ENCODE assay signal across 8 cellular contexts in the genomic region with DNA sequence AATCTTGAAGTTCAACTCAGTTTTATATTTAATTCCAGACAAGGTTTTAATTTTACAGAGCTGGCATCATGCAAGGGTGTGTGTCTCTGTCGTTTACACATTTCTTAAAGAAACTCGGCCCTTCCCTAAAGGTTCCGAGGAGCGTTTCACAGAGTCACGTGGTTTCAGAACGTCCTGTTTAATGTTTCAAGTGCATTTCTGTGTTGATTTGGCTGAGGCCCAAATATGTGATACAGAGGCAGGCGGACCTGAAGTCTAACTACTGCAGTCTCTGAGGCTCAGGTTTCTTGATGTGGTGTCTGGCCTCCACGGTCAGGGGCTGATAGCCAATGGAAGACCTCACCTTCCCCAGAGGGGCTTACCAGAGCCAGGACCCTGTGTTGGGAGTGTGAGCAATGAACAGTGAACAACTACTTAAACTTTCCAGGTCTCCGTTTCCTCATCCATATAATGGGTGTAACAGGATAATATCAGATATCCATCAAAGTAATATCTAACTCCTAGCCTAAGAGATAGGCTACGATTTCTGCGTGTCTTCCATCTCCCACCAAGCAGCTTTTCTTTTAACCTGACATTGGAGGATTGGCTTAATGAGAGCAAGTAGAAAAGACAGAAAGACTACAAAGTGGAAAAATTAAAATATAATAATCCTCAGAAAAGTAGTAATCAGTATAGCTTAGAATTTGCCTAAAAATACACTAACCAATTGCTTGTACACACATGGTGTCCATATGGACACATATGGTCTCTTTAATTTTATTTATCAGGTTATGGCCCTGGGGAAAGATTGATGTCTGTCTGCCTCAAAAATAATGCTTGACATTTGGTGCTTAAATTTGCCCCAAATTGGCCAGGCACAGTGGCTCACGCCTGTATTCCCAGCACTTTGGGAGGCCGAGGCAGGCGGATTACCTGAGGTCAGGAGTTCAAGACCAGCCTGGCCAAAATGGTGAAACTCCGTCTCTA. TPM values are rescaled to one million over a fixed set of nuclear protein-coding genes. Genes with fewer than 3 reads are reported as not detected.
DNase-seq lines count a peak whose midpoint lies in the region; ATAC-seq, FAIRE-seq and TF ChIP-seq lines count a peak whose summit lies in the region.

No MANE protein-coding gene starts in this region.

- H3K36me3 ChIP-seq in keratinocyte (ENCODE audit: control insufficient read depth in 2 of 2, extremely low read depth in 1 of 2, insufficient read depth in 2 of 2, low read length in 2 of 2) (no peaks in the 10 kb centered on the region), suprapubic skin (no peaks in the 10 kb centered on the region)

- H3K27me3 ChIP-seq in keratinocyte (ENCODE audit: control insufficient read depth, extremely low read depth, insufficient read depth, low read length): peaks cover 28% of the 10 kb centered on the region
- peaks cover 4% of the 10 kb centered on the region for H3K27me3 ChIP-seq in suprapubic skin

- H3K4me1 ChIP-seq in keratinocyte (ENCODE audit: control insufficient read depth, extremely low read depth, insufficient read depth, low read length) (peaks cover 19% of the 10 kb centered on the region), suprapubic skin (peaks cover 20% of the 10 kb centered on the region)

- dilution Hi-C loops in keratinocyte (cut with MboI; ENCODE audit: extremely low pct_ligation_motif_present, low sequenced_read_pairs): no loop called here

- DNase-seq in NCI-H1417 (lab: John Stamatoyannopoulos, UW): peak; percentile 53 to 83 (median 60)
- DNase-seq in NCI-H1417 treated with DMSO at 0.1 percent for 48 hours (lab: John Stamatoyannopoulos, UW): no peak
- peak; percentile 68 for DNase-seq in NCI-H2029 (lab: John Stamatoyannopoulos, UW)
- DNase-seq in keratinocyte (ENCODE audit: low read depth, low spot score): no peak
- DNase-seq in suprapubic skin (ENCODE audit: low spot score in 2 of 2): no peak
- no peak for DNase-seq in Ammon's horn (ENCODE audit: low spot score)

- H3K4me2 ChIP-seq in keratinocyte (ENCODE audit: control insufficient read depth, extremely low read depth, insufficient read depth, low read depth, low read length): peak overlapping the region; percentile 98

- peak overlapping the region; percentile 84 for H2AFZ ChIP-seq in keratinocyte (ENCODE audit: control insufficient read depth, low read length)

- WGBS in suprapubic skin: 42% methylated on average over 15 of the region's 15 CpGs

- peak; percentile 64 for FAIRE-seq in keratinocyte (lab: Jason Lieb, UNC)

- TF ChIP-seq EP300 in suprapubic skin (IDR thresholded peaks at IDR 0.05): no peak

- no peaks in the 10 kb centered on the region for H3K9me3 Mint-ChIP-seq in activated naive CD8-positive, alpha-beta T cell (ENCODE audit: low read depth)

- H3K4me3 ChIP-seq in keratinocyte (ENCODE audit: control insufficient read depth in 2 of 3, extremely low read depth in 1 of 3, insufficient read depth in 2 of 3, low read depth in 1 of 3, low read length in 3 of 3) (peak overlapping the region; percentile 43 to 75 (median 70)), suprapubic skin (peak overlapping the region; percentile 50)

- H3K79me2 ChIP-seq in keratinocyte (ENCODE audit: control insufficient read depth, insufficient read depth, low read length): no peaks in the 10 kb centered on the region

- TF ChIP-seq CTCF in keratinocyte (optimal IDR thresholded peaks at IDR 0.05 in 1 of 3, IDR thresholded peaks at IDR 0.05 in 1 of 3, conservative IDR thresholded peaks at IDR 0.05 in 1 of 3; ENCODE audit: extremely low read depth in 1 of 3, insufficient read depth in 2 of 3, low read length in 3 of 3) (no peak), suprapubic skin (IDR thresholded peaks at IDR 0.05) (no peak)

- H3K9me1 ChIP-seq in keratinocyte (ENCODE audit: control insufficient read depth, extremely low read depth, insufficient read depth, low read length): no peaks in the 10 kb centered on the region

- peak overlapping the region; percentile 90 for H3K4me3 Mint-ChIP-seq in activated naive CD8-positive, alpha-beta T cell

- TF ChIP-seq POLR2A in suprapubic skin (IDR thresholded peaks at IDR 0.05): no peak

- H3K9me3 ChIP-seq in keratinocyte (ENCODE audit: control insufficient read depth, low read depth, low read length) (no peaks in the 10 kb centered on the region), suprapubic skin (no peaks in the 10 kb centered on the region)

- H3K27me3 Mint-ChIP-seq in activated naive CD8-positive, alpha-beta T cell: no peaks in the 10 kb centered on the region

- peaks cover 33% of the 10 kb centered on the region for H3K4me1 Mint-ChIP-seq in activated naive CD8-positive, alpha-beta T cell (ENCODE audit: low read depth)

- no peaks in the 10 kb centered on the region for H3K36me3 Mint-ChIP-seq in activated naive CD8-positive, alpha-beta T cell

- peak overlapping the region; percentile 36 for H3K9ac ChIP-seq in keratinocyte (ENCODE audit: control insufficient read depth, extremely low read depth, insufficient read depth, low read length)

- H3K27ac Mint-ChIP-seq in activated naive CD8-positive, alpha-beta T cell: no peak overlapping the region

- ATAC-seq in GM18511 (IDR thresholded peaks at IDR 0.05; ENCODE audit: unreplicated experiment): no peak

- H4K20me1 ChIP-seq in keratinocyte (ENCODE audit: control insufficient read depth, extremely low read depth, insufficient read depth, low read length): no peaks in the 10 kb centered on the region

- H3K27ac ChIP-seq in keratinocyte (ENCODE audit: control insufficient read depth, insufficient read depth, low read length): no peak overlapping the region
- peak overlapping the region; percentile 37 for H3K27ac ChIP-seq in suprapubic skin

RNA-seq across cellular contexts. Expression of gene TRIM2, which starts 50.0 kb away (rescaled TPM):
- 9.0 to 12.2 TPM (median 10.6 TPM) in 3 replicates for polyA plus RNA-seq in keratinocyte
- polyA plus RNA-seq in keratinocyte (2011; ENCODE audit: low read depth): 1.9 TPM
- polyA plus RNA-seq in keratinocyte (2011; cell fraction: cytosol; rRNA removed): 7.8 and 11.6 TPM in 2 replicates
- polyA plus RNA-seq in keratinocyte (2011; cell fraction: nucleus; rRNA removed): 11.4 and 12.4 TPM in 2 replicates
- polyA plus RNA-seq in keratinocyte (2012; ENCODE audit: low replicate concordance): 5.1 and 7.5 TPM in 2 replicates
- 29.5 to 42.4 TPM (median 38.2 TPM) in 3 replicates for polyA minus RNA-seq in keratinocyte
- 28.0 TPM for polyA minus RNA-seq in keratinocyte (2011; cell fraction: cytosol; rRNA and poly(A)+ RNA removed)
- polyA minus RNA-seq in keratinocyte (2011; cell fraction: nucleus; rRNA and poly(A)+ RNA removed): 26.3 and 37.5 TPM in 2 replicates
- 10 to 100 TPM; 17.3 to 45.1 (median 37.5) TPM for total RNA-seq in suprapubic skin

Comparison
In these comparisons a context has a peak if more than half of its experiments do, and no peak if none do; other contexts are left out.
1. DNase-seq: peak in NCI-H1417 (3 of 3) and NCI-H2029 (single experiment); none in NCI-H1417 treated with DMSO at 0.1 percent for 48 hours (single experiment), keratinocyte (single experiment), suprapubic skin (0 of 2) and Ammon's horn (single experiment).